In the genomic region with DNA sequence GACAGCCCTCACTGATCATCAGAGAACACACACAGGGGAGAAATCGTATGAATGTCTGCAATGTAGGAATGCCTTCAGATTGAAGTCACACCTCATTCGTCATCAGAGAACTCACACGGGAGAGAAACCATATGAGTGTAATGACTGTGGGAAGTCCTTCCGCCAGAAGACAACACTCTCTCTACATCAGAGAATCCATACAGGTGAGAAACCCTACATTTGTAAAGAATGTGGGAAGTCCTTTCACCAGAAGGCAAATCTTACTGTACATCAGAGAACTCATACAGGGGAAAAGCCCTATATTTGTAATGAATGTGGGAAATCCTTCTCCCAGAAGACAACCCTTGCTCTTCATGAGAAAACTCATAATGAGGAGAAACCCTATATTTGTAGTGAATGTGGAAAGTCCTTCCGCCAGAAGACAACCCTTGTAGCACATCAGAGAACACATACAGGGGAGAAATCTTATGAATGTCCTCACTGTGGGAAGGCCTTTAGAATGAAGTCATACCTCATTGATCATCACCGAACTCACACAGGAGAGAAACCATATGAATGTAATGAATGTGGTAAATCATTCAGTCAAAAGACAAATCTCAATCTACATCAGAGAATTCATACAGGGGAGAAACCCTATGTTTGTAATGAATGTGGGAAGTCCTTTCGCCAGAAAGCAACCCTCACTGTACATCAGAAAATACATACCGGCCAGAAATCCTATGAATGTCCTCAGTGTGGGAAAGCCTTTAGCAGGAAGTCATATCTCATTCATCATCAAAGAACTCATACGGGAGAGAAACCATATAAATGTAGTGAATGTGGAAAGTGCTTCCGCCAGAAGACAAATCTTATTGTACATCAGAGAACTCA, we compare ENCODE assay signal across 1 cellular context.
TF ChIP-seq lines count a peak whose summit lies in the region.

No MANE protein-coding gene starts in this region.

TF ChIP-seq in GM23338, 12 proteins besides CTCF, POLR2A, EP300 and RAD21 (continued from another document):
- no peak for TF ChIP-seq EZH2phosphoT487 (IDR thresholded peaks at IDR 0.05; ENCODE audit: unreplicated experiment)
- no peak for TF ChIP-seq NANOG (IDR thresholded peaks at IDR 0.05; ENCODE audit: borderline replicate concordance)
- no peak for TF ChIP-seq JUNB (IDR thresholded peaks at IDR 0.05; ENCODE audit: unreplicated experiment)
- TF ChIP-seq STAT1 (IDR thresholded peaks at IDR 0.05; ENCODE audit: unreplicated experiment): no peak
- TF ChIP-seq POLR2AphosphoS5 (IDR thresholded peaks at IDR 0.05; ENCODE audit: low read depth): no peak
